18 cellular contexts compared by ENCODE assay signal in genomic region chr1:118461154-118461553, GRCh38.
DNase-seq lines count a peak whose midpoint lies in the region; ATAC-seq, FAIRE-seq and TF ChIP-seq lines count a peak whose summit lies in the region.
"Had no signal": no experiment of that assay in that cellular context is flagged by ENCODE, and none has a peak within 500 bp of the region (broad histone marks: within the 10 kb centered on the region; RNA-seq: fewer than 3 reads in every experiment).

No MANE protein-coding gene starts in this region.

- no peak overlapping the region for H3K56ac ChIP-seq in mesendoderm (ENCODE audit: low read length)

- 0 out of 2 replicates have a peak, but pooled peaks have one; percentile 27 for TF ChIP-seq RAD21 in Ishikawa (IDR thresholded peaks at IDR 0.05; ENCODE audit: low read depth)

- H3K27me3 ChIP-seq in bronchial epithelial cell (ENCODE audit: control insufficient read depth, insufficient read depth, low read length) (no peaks in the 10 kb centered on the region), mesendoderm (ENCODE audit: insufficient read depth, low read length, poor library complexity) (no peaks in the 10 kb centered on the region)
- H3K27me3 ChIP-seq: ascending aorta, stomach had no signal

- no peak overlapping the region for H3K4me2 ChIP-seq in mesendoderm (ENCODE audit: low read length)

- H4K5ac ChIP-seq in mesendoderm (ENCODE audit: low read length): no peak overlapping the region

- H3K9ac ChIP-seq in mesendoderm (ENCODE audit: low read length): no peak overlapping the region

- no peak for TF ChIP-seq EP300 in Ishikawa (IDR thresholded peaks at IDR 0.05; ENCODE audit: borderline replicate concordance)

- H3K4me1 ChIP-seq in mesendoderm (ENCODE audit: control insufficient read depth, low read depth, low read length): no peaks in the 10 kb centered on the region
- H3K4me1 ChIP-seq: ascending aorta, stomach had no signal

- H3K79me1 ChIP-seq in mesendoderm (ENCODE audit: low read length): no peaks in the 10 kb centered on the region

- no peak overlapping the region for H3K18ac ChIP-seq in mesendoderm (ENCODE audit: low read length)

- DNase-seq in GM12865 (ENCODE audit: low read depth) (peak; percentile 1), bronchial epithelial cell (ENCODE audit: low read depth) (peak; percentile 19), mesendoderm (peak; percentile 37), A172 (ENCODE audit: low spot score) (no peak)
- DNase-seq: CD8-positive, alpha-beta T cell; effector CD4-positive, alpha-beta T cell; head of caudate nucleus; NCI-H1092; NCI-H226; stomach; T-helper 17 cell had no signal

- H3K79me2 ChIP-seq in mesendoderm (ENCODE audit: control insufficient read depth, insufficient read depth, low read length): no peaks in the 10 kb centered on the region

- H2BK15ac ChIP-seq in mesendoderm (replicated peaks; ENCODE audit: low read depth): no peak overlapping the region

- H3K4me3 ChIP-seq in GM12865 (ENCODE audit: low read depth, low read length) (no peak overlapping the region), bronchial epithelial cell (ENCODE audit: low read depth, low read length) (no peak overlapping the region), mesendoderm (ENCODE audit: low read length) (no peak overlapping the region)
- H3K4me3 ChIP-seq: ascending aorta, lung, stomach had no signal

- H2BK5ac ChIP-seq in mesendoderm (ENCODE audit: low read length): no peak overlapping the region

- H2BK120ac ChIP-seq in mesendoderm (ENCODE audit: low read depth, low read length): no peak overlapping the region

- FAIRE-seq in bronchial epithelial cell (lab: Jason Lieb, UNC): no peak

- no peak for ATAC-seq in HG03159 (IDR thresholded peaks at IDR 0.05; ENCODE audit: unreplicated experiment)
- ATAC-seq in GM21717 (IDR thresholded peaks at IDR 0.05; ENCODE audit: unreplicated experiment): no peak
- ATAC-seq: activated T-helper 17 cell treated with anti-CD3 and anti-CD28 coated beads, Interleukin-2, amount 50 U/mL, for 72 hours; CD8-positive, alpha-beta T cell; T-helper 17 cell had no signal

- H3K27ac ChIP-seq in mesendoderm (ENCODE audit: low read depth, low read length): no peak overlapping the region
- H3K27ac ChIP-seq: ascending aorta, HL-60, stomach had no signal

- H3K4ac ChIP-seq in mesendoderm (ENCODE audit: low read depth, low read length): no peak overlapping the region

- H3K36me3 ChIP-seq in bronchial epithelial cell (ENCODE audit: control insufficient read depth, insufficient read depth, low read length) (no peaks in the 10 kb centered on the region), mesendoderm (ENCODE audit: control insufficient read depth, insufficient read depth, low read length) (no peaks in the 10 kb centered on the region)
- H3K36me3 ChIP-seq: ascending aorta, stomach had no signal

- H3K23ac ChIP-seq in mesendoderm (ENCODE audit: low read length): no peak overlapping the region

- H2AK5ac ChIP-seq in mesendoderm (ENCODE audit: low read length): no peak overlapping the region

- H4K8ac ChIP-seq in mesendoderm (ENCODE audit: low read depth, low read length): no peak overlapping the region

- peak; percentile 27 for TF ChIP-seq CTCF in GM12865 (IDR thresholded peaks at IDR 0.05; ENCODE audit: insufficient read depth, low read depth, low read length, missing control alignments)
- peak; percentile 50 for TF ChIP-seq CTCF in bronchial epithelial cell (IDR thresholded peaks at IDR 0.05; ENCODE audit: insufficient read depth, low read length, severe bottlenecking)

TF ChIP-seq in Ishikawa, 13 proteins besides CTCF, POLR2A, EP300 and RAD21:
- TF ChIP-seq ZBTB7A (IDR thresholded peaks at IDR 0.05; ENCODE audit: low read depth) (no peak), TCF12 (IDR thresholded peaks at IDR 0.05; ENCODE audit: low read depth) (no peak), FOXM1 (IDR thresholded peaks at IDR 0.05; ENCODE audit: borderline replicate concordance, low read depth) (no peak), NFIC (IDR thresholded peaks at IDR 0.05) (no peak), CREB1 (IDR thresholded peaks at IDR 0.05; ENCODE audit: low read depth) (no peak), YY1 (IDR thresholded peaks at IDR 0.05; ENCODE audit: low read depth) (no peak), TAF1 (IDR thresholded peaks at IDR 0.05; ENCODE audit: low read depth) (no peak), TEAD4 (IDR thresholded peaks at IDR 0.05) (no peak), CEBPB (IDR thresholded peaks at IDR 0.05) (no peak)
- TF ChIP-seq, protein P1, sequence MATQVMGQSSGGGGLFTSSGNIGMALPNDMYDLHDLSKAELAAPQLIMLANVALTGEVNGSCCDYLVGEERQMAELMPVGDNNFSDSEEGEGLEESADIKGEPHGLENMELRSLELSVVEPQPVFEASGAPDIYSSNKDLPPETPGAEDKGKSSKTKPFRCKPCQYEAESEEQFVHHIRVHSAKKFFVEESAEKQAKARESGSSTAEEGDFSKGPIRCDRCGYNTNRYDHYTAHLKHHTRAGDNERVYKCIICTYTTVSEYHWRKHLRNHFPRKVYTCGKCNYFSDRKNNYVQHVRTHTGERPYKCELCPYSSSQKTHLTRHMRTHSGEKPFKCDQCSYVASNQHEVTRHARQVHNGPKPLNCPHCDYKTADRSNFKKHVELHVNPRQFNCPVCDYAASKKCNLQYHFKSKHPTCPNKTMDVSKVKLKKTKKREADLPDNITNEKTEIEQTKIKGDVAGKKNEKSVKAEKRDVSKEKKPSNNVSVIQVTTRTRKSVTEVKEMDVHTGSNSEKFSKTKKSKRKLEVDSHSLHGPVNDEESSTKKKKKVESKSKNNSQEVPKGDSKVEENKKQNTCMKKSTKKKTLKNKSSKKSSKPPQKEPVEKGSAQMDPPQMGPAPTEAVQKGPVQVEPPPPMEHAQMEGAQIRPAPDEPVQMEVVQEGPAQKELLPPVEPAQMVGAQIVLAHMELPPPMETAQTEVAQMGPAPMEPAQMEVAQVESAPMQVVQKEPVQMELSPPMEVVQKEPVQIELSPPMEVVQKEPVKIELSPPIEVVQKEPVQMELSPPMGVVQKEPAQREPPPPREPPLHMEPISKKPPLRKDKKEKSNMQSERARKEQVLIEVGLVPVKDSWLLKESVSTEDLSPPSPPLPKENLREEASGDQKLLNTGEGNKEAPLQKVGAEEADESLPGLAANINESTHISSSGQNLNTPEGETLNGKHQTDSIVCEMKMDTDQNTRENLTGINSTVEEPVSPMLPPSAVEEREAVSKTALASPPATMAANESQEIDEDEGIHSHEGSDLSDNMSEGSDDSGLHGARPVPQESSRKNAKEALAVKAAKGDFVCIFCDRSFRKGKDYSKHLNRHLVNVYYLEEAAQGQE (IDR thresholded peaks at IDR 0.05; ENCODE audit: low read depth): no peak
- TF ChIP-seq, protein P2, sequence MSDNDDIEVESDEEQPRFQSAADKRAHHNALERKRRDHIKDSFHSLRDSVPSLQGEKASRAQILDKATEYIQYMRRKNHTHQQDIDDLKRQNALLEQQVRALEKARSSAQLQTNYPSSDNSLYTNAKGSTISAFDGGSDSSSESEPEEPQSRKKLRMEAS (IDR thresholded peaks at IDR 0.05): no peak
- TF ChIP-seq, protein P3, sequence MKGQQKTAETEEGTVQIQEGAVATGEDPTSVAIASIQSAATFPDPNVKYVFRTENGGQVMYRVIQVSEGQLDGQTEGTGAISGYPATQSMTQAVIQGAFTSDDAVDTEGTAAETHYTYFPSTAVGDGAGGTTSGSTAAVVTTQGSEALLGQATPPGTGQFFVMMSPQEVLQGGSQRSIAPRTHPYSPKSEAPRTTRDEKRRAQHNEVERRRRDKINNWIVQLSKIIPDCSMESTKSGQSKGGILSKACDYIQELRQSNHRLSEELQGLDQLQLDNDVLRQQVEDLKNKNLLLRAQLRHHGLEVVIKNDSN (IDR thresholded peaks at IDR 0.05): no peak
